ENCODE assay signal across 11 cellular contexts in the genomic region with DNA sequence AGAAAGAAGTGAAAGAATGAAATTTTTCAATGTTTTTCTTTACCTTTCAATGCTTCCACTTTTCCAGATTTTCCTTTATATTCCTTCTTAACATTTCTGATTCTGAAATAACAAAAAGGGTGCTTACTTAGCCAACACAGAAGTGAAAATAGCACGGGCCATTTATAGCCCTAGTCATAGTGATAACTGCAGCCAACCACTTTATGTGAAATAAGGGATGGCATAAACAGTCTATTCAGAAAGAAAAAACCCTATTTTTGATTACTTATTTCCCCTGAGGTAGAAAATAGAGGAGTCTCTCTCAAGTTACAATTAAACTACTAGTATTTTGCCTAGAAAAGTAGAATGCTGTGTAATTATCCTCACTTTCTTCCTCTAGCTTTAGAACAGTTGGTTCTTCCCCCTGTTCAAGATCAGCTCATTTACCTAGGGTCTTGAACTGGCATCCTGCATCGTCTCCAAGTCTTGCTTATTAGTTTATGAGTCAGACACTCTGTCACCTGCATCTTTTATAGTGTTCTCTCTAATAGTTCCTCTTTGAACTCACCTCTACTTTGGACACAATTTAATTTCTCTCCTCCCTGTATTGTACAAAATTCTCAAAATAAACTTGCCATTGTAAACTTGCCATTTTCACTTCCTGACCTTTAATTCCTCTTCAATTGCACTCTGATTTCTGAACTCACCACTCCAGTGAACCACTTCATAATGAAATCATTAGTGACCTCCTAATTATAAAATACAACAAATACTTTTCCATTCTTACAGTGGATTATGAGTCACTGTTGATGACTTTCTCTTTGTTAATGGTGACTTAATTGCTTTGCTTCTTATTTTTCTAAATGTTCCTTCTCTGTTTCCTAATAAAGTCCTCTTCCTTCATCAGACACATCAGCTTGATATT. TPM values are rescaled to one million over a fixed set of nuclear protein-coding genes. Genes with fewer than 3 reads are reported as not detected.
DNase-seq lines count a peak whose midpoint lies in the region; ATAC-seq, FAIRE-seq and TF ChIP-seq lines count a peak whose summit lies in the region.
"Had no signal": no experiment of that assay in that cellular context is flagged by ENCODE, and none has a peak within 500 bp of the region (broad histone marks: within the 10 kb centered on the region; RNA-seq: fewer than 3 reads in every experiment).

No MANE protein-coding gene starts in this region.

- no peak for FAIRE-seq in endothelial cell of umbilical vein (lab: Jason Lieb, UNC)
- FAIRE-seq: RCC 7860 had no signal

- CTCF ChIA-PET in endothelial cell of umbilical vein (lab: Charles Lee) = no interaction called here

- ATAC-seq in GM18498 (IDR thresholded peaks at IDR 0.05; ENCODE audit: unreplicated experiment) (peak; percentile 55), GM21360 (IDR thresholded peaks at IDR 0.05; ENCODE audit: unreplicated experiment) (peak; percentile 45), HG03095 (IDR thresholded peaks at IDR 0.05; ENCODE audit: unreplicated experiment) (peak; percentile 40), GM21367 (IDR thresholded peaks at IDR 0.05; ENCODE audit: unreplicated experiment) (no peak)

- H3K27me3 ChIP-seq in endothelial cell of umbilical vein (ENCODE audit: control insufficient read depth in 2 of 2, insufficient read depth in 2 of 2, low read length in 2 of 2) (no peaks in the 10 kb centered on the region), vagina (no peaks in the 10 kb centered on the region)

- H3K27ac ChIP-seq in endothelial cell of umbilical vein (ENCODE audit: insufficient read depth, low read depth, low read length) (no peak overlapping the region), vagina (no peak overlapping the region)

- peaks cover 0 to under 1% of the 10 kb centered on the region in 2 experiments for H3K36me3 ChIP-seq in endothelial cell of umbilical vein (ENCODE audit: control insufficient read depth in 2 of 2, extremely low read depth in 1 of 2, insufficient read depth in 2 of 2, low read length in 2 of 2)
- peaks cover 0 to 8% of the 10 kb centered on the region in 2 donors for H3K36me3 ChIP-seq in vagina

- no peaks in the 10 kb centered on the region for H4K20me1 ChIP-seq in endothelial cell of umbilical vein (replicated peaks; ENCODE audit: control insufficient read depth, extremely low read depth, insufficient read depth, low read length)

- H3K4me1 ChIP-seq in endothelial cell of umbilical vein (ENCODE audit: control insufficient read depth, extremely low read depth, insufficient read depth, low read length) (peaks cover 5% of the 10 kb centered on the region), vagina (no peaks in the 10 kb centered on the region)

- H3K9me3 ChIP-seq in endothelial cell of umbilical vein (replicated peaks; ENCODE audit: control insufficient read depth, insufficient read depth, low read length) (no peaks in the 10 kb centered on the region), vagina (no peaks in the 10 kb centered on the region)

- no peak overlapping the region for H3K4me3 ChIP-seq in endothelial cell of umbilical vein (replicated peaks in 1 of 3; ENCODE audit: insufficient read depth in 1 of 3, low read depth in 1 of 3, low read length in 3 of 3)
- H3K4me3 ChIP-seq in vagina = no peak overlapping the region

- DNase-seq in endothelial cell of umbilical vein (ENCODE audit: low read depth, low spot score) (peak; percentile 40), A172 (ENCODE audit: low spot score) (no peak), NCI-H1417 treated with DMSO at 0.1 percent for 48 hours (lab: John Stamatoyannopoulos, UW) (no peak), vagina (ENCODE audit: extremely low spot score in 2 of 2) (no peak)
- DNase-seq: activated CD4-positive, alpha-beta T cell treated with anti-CD3 and anti-CD28 coated beads for 48 hours; H7 had no signal

- no peaks in the 10 kb centered on the region for H3K9me1 ChIP-seq in endothelial cell of umbilical vein (replicated peaks; ENCODE audit: control insufficient read depth, extremely low read depth, insufficient read depth, low read length)

- H3K79me2 ChIP-seq in endothelial cell of umbilical vein (ENCODE audit: control insufficient read depth, insufficient read depth, low read length) = no peaks in the 10 kb centered on the region

- intact Hi-C loops in endothelial cell of umbilical vein (cut with micrococcal nuclease) = no loop called here
- intact Hi-C loops in vagina (cut with DNase I) = no loop called here

- peak overlapping the region; percentile 80 for H2AFZ ChIP-seq in endothelial cell of umbilical vein (ENCODE audit: low read depth, low read length)

- TF ChIP-seq POLR2A in endothelial cell of umbilical vein (IDR thresholded peaks at IDR 0.05; ENCODE audit: low read depth, low read length) (no peak), vagina (IDR thresholded peaks at IDR 0.05) (no peak)

- no peak overlapping the region for H3K9ac ChIP-seq in endothelial cell of umbilical vein (replicated peaks; ENCODE audit: extremely low read depth, insufficient read depth, low read length)

- no peak overlapping the region for H3K4me2 ChIP-seq in endothelial cell of umbilical vein (ENCODE audit: insufficient read depth, low read length)

- POLR2A ChIA-PET in endothelial cell of umbilical vein (lab: Charles Lee) = no interaction called here

- dilution Hi-C loops in endothelial cell of umbilical vein (cut with MboI; ENCODE audit: extremely low pct_ligation_motif_present, low sequenced_read_pairs) = no loop called here

- TF ChIP-seq CTCF in endothelial cell of umbilical vein (IDR thresholded peaks at IDR 0.05; ENCODE audit: extremely low read depth in 1 of 2, insufficient read depth in 1 of 2, low read depth in 1 of 2, low read length in 2 of 2) = no peak
- no peak for TF ChIP-seq CTCF in vagina (IDR thresholded peaks at IDR 0.05)

- BruUV-seq in endothelial cell of umbilical vein (replicated peaks; lab: Mats Ljungman, UMichigan) = no TSS peak

TF ChIP-seq in endothelial cell of umbilical vein, 7 proteins besides CTCF, POLR2A, EP300 and RAD21:
- TF ChIP-seq JUN (IDR thresholded peaks at IDR 0.05; ENCODE audit: borderline replicate concordance, insufficient read depth, insufficient read length, low read depth) = peak; percentile 3
- no peak for TF ChIP-seq EZH2 (IDR thresholded peaks at IDR 0.05; ENCODE audit: borderline replicate concordance, low read depth, low read length, severe bottlenecking)

RNA-seq across cellular contexts. Expression of a gene that starts 23.6 kb away (rescaled TPM):
- total RNA-seq in endothelial cell of umbilical vein = 16.8 and 30.5 TPM in 2 replicates
- 8.2 and 11.3 TPM in 2 replicates for polyA plus RNA-seq in endothelial cell of umbilical vein
- polyA plus RNA-seq in endothelial cell of umbilical vein (2011; cell fraction: cytosol; rRNA removed) = 7.5 and 8.1 TPM in 2 replicates
- 65.3 and 81.8 TPM in 2 replicates for polyA plus RNA-seq in endothelial cell of umbilical vein (2011; cell fraction: nucleus; rRNA removed)
- 20.8 and 44.5 TPM in 2 replicates for polyA plus RNA-seq in endothelial cell of umbilical vein (2012)
- polyA minus RNA-seq in endothelial cell of umbilical vein = 38.9 and 40.4 TPM in 2 replicates
- polyA minus RNA-seq in endothelial cell of umbilical vein (2011; cell fraction: cytosol; rRNA and poly(A)+ RNA removed) = not detected
- polyA minus RNA-seq in endothelial cell of umbilical vein (2011; cell fraction: nucleus; rRNA and poly(A)+ RNA removed) = 98.4 and 115 TPM in 2 replicates
- 0.34 TPM in 1 of 2 replicates, not detected in the other for total RNA-seq in A172 (2014; rRNA removed; shearing (Covaris generic))
- total RNA-seq in vagina = 73.2 TPM
- total RNA-seq: H7 had no signal

RNA-seq across cellular contexts. Expression of a gene that starts 57.4 kb away (rescaled TPM):
- total RNA-seq in endothelial cell of umbilical vein (2.0 and 2.7 TPM in 2 replicates), vagina (71.2 TPM)
- polyA plus RNA-seq in endothelial cell of umbilical vein = 1.9 and 7.7 TPM in 2 replicates
- 0.65 and 11.6 TPM in 2 replicates for polyA plus RNA-seq in endothelial cell of umbilical vein (2011; cell fraction: cytosol; rRNA removed)
- 19.7 and 20.1 TPM in 2 replicates for polyA plus RNA-seq in endothelial cell of umbilical vein (2011; cell fraction: nucleus; rRNA removed)
- 2.3 and 3.9 TPM in 2 replicates for polyA plus RNA-seq in endothelial cell of umbilical vein (2012)
- 19.4 and 24.0 TPM in 2 replicates for polyA minus RNA-seq in endothelial cell of umbilical vein
- polyA minus RNA-seq in endothelial cell of umbilical vein (2011; cell fraction: cytosol; rRNA and poly(A)+ RNA removed) = not detected
- 57.3 and 68.2 TPM in 2 replicates for polyA minus RNA-seq in endothelial cell of umbilical vein (2011; cell fraction: nucleus; rRNA and poly(A)+ RNA removed)
- total RNA-seq in A172 (2014; rRNA removed; shearing (Covaris generic)) = 0.02 TPM in 1 of 2 replicates, not detected in the other
- total RNA-seq: H7 had no signal

Comparison
In these comparisons a context has a peak if more than half of its experiments do, and no peak if none do; other contexts are left out.
1. RNA of a gene that starts 23.6 kb away (total RNA-seq): 73.2 TPM in vagina (single experiment) and 16.8 to 30.5 TPM in endothelial cell of umbilical vein; 0.34 TPM in A172; every median in the first group is over 10 times any median in the second.
2. RNA of a gene that starts 57.4 kb away (total RNA-seq): 71.2 TPM in vagina (single experiment); 2.0 to 2.7 TPM in endothelial cell of umbilical vein and 0.02 TPM in A172; every median in the first group is over 10 times any median in the second.